29 cellular contexts compared by ENCODE assay signal in genomic region chr2:200950378-200950777, GRCh38.
"Had no signal": no experiment of that assay in that cellular context is flagged by ENCODE, and none has a peak within 500 bp of the region (broad histone marks: within the 10 kb centered on the region; RNA-seq: fewer than 3 reads in every experiment).

No MANE protein-coding gene starts in this region.

- H3K27ac ChIP-seq: ascending aorta, VCaP had no signal

- ATAC-seq: activated CD4-positive, alpha-beta T cell treated with anti-CD3 and anti-CD28 coated beads for 36 hours; activated CD4-positive, CD25-positive, alpha-beta regulatory T cell treated with anti-CD3 and anti-CD28 coated beads, Interleukin-2, amount 50 U/mL, for 24 hours; activated CD8-positive, alpha-beta memory T cell treated with anti-CD3 and anti-CD28 coated beads, Interleukin-2, amount 10 ng/mL, durations not matched to agents 7 days and 5 days; activated CD8-positive, alpha-beta T cell treated with anti-CD3 and anti-CD28 coated beads, Interleukin-2, amount 10 ng/mL, durations not matched to agents 7 days and 5 days; activated naive CD8-positive, alpha-beta T cell treated with anti-CD3 and anti-CD28 coated beads, Interleukin-2, amount 50 U/mL, for 24 hours had no signal

- H3K27me3 ChIP-seq: ascending aorta had no signal

- DNase-seq: activated CD4-positive, alpha-beta memory T cell treated with anti-CD3 and anti-CD28 coated beads, Interleukin-2, amount 10 ng/mL, durations not matched to agents 7 days and 5 days; activated CD4-positive, alpha-beta T cell treated with anti-CD3 and anti-CD28 coated beads for 1 hour; activated CD4-positive, alpha-beta T cell treated with anti-CD3 and anti-CD28 coated beads for 36 hours; activated CD4-positive, alpha-beta T cell treated with anti-CD3 and anti-CD28 coated beads for 48 hours; activated CD4-positive, alpha-beta T cell treated with anti-CD3 and anti-CD28 coated beads, Interleukin-2, amount 10 ng/mL, durations not matched to agents 7 days and 5 days; activated CD4-positive, alpha-beta T cell treated with anti-CD3 and anti-CD28 coated beads, Interleukin-2, amount 50 U/mL, for 48 hours; activated CD4-positive, CD25-positive, alpha-beta regulatory T cell; activated CD8-positive, alpha-beta memory T cell treated with anti-CD3 and anti-CD28 coated beads for 24 hours; activated CD8-positive, alpha-beta memory T cell treated with anti-CD3 and anti-CD28 coated beads, Interleukin-2, amount 10 ng/mL, durations not matched to agents 7 days and 5 days; activated CD8-positive, alpha-beta memory T cell treated with anti-CD3 and anti-CD28 coated beads, Interleukin-2, amount 50 U/mL, for 48 hours; activated CD8-positive, alpha-beta T cell treated with anti-CD3 and anti-CD28 coated beads, Interleukin-2, amount 10 ng/mL, durations not matched to agents 7 days and 5 days; activated effector memory CD4-positive, alpha-beta T cell treated with Interleukin-2 at 50 U/mL for 16 hours; activated gamma-delta T cell; activated naive CD4-positive, alpha-beta T cell treated with anti-CD3 and anti-CD28 coated beads, Interleukin-2, amount 10 ng/mL, durations not matched to agents 7 days and 5 days; activated naive CD4-positive, alpha-beta T cell treated with Interleukin-2 at 50 U/mL for 16 hours; activated naive CD8-positive, alpha-beta T cell treated with anti-CD3 and anti-CD28 coated beads, Interleukin-2, amount 10 ng/mL, durations not matched to agents 7 days and 5 days; activated naive CD8-positive, alpha-beta T cell treated with anti-CD3 and anti-CD28 coated beads, Interleukin-2, amount 50 U/mL, for 24 hours; activated T-cell treated with anti-CD3 and anti-CD28 coated beads, Interleukin-2, amount 50 U/mL, for 24 hours; activated T-cell treated with anti-CD3 and anti-CD28 coated beads, Interleukin-2, amount 50 U/mL, for 48 hours; amygdala; anterior cingulate cortex; caudate nucleus; SW 1271; T-helper 1 cell; T-helper 2 cell; T-helper 9 cell had no signal

- H3K4me3 ChIP-seq: ascending aorta had no signal

- H3K9me3 ChIP-seq: ascending aorta had no signal

- H3K4me1 ChIP-seq: ascending aorta had no signal
